In genomic region chr3:125519678-125520562, GRCh38 we compare ENCODE assay signal across 8 cellular contexts. TPM values are rescaled to one million over a fixed set of nuclear protein-coding genes. Genes with fewer than 3 reads are reported as not detected.
DNase-seq lines count a peak whose midpoint lies in the region; ATAC-seq and TF ChIP-seq lines count a peak whose summit lies in the region.

Gene SNX4, minus strand, starts transcription at chr3:125520202. Its CDS starts 30 bp downstream, at chr3:125520172.

- H3K4me3 ChIP-seq in left lung = peak within 1 kb of the TSS; percentile 80 to 85

- no peaks in the 10 kb centered on the region for H3K9me3 Mint-ChIP-seq in dendritic cell treated with granulocyte-macrophage colony-stimulating factor and Interleukin-4, amounts not matched to agents 40 ng/mL and 50 ng/mL, for 4 days

- H3K4me1 ChIP-seq in left lung = peaks cover 3 to 28% of the 10 kb centered on the region in 2 donors

- H3K27me3 ChIP-seq in left lung = no peaks in the 10 kb centered on the region

- H3K27ac Mint-ChIP-seq in dendritic cell treated with granulocyte-macrophage colony-stimulating factor and Interleukin-4, amounts not matched to agents 40 ng/mL and 50 ng/mL, for 4 days = peak within 1 kb of the TSS; percentile 95

- H3K36me3 ChIP-seq in left lung = peaks cover 0 to 14% of the 10 kb centered on the region in 2 donors

- no peaks in the 10 kb centered on the region for H3K9me3 ChIP-seq in left lung

- H3K4me3 Mint-ChIP-seq in dendritic cell treated with granulocyte-macrophage colony-stimulating factor and Interleukin-4, amounts not matched to agents 40 ng/mL and 50 ng/mL, for 4 days = peak within 1 kb of the TSS; percentile 95

- H3K4me1 Mint-ChIP-seq in dendritic cell treated with granulocyte-macrophage colony-stimulating factor and Interleukin-4, amounts not matched to agents 40 ng/mL and 50 ng/mL, for 4 days (ENCODE audit: low read depth) = peaks cover 14% of the 10 kb centered on the region

- TF ChIP-seq CTCF in C4-2B (conservative IDR thresholded peaks at IDR 0.05) (no peak), left lung (IDR thresholded peaks at IDR 0.05) (no peak)

- DNase-seq in NCI-H748 (lab: John Stamatoyannopoulos, UW; ENCODE audit: unreplicated experiment) (peak; percentile 91), left lung (peak; percentile 96 to 99)
- peak; percentile 62 to 79 for DNase-seq in activated CD4-positive, alpha-beta T cell treated with anti-CD3 and anti-CD28 coated beads, Interleukin-2, amount 50 U/mL, for 24 hours (ENCODE audit: low read depth in 1 of 2, low spot score in 1 of 2)
- DNase-seq in stimulated activated CD4-positive, alpha-beta T cell treated with anti-CD3 and anti-CD28 coated beads, Interleukin-2, amount 100 ng/mL, for 4 hours (ENCODE audit: low read depth) = peak; percentile 76

- ATAC-seq in GM19395 (IDR thresholded peaks at IDR 0.05; ENCODE audit: unreplicated experiment) = peak; percentile 82
- peak; percentile 43 for ATAC-seq in HG03558 (IDR thresholded peaks at IDR 0.05; ENCODE audit: extremely low read depth, unreplicated experiment)
- ATAC-seq in left lung = peak; percentile 99

- H3K27me3 Mint-ChIP-seq in dendritic cell treated with granulocyte-macrophage colony-stimulating factor and Interleukin-4, amounts not matched to agents 40 ng/mL and 50 ng/mL, for 4 days = no peaks in the 10 kb centered on the region

- peaks cover 38% of the 10 kb centered on the region for H3K36me3 Mint-ChIP-seq in dendritic cell treated with granulocyte-macrophage colony-stimulating factor and Interleukin-4, amounts not matched to agents 40 ng/mL and 50 ng/mL, for 4 days (ENCODE audit: low read depth)

- intact Hi-C loops in dendritic cell treated with granulocyte-macrophage colony-stimulating factor and Interleukin-4, amounts not matched to agents 40 ng/mL and 50 ng/mL, for 4 days (cut with micrococcal nuclease) = no loop called here
- intact Hi-C loops in left lung (cut with DNase I) = no loop called here

- H3K27ac ChIP-seq in C4-2B = peak within 1 kb of the TSS; percentile 77
- peak within 1 kb of the TSS; percentile 78 to 86 for H3K27ac ChIP-seq in left lung

RNA-seq across cellular contexts. Expression of gene SNX4, which starts in this region (rescaled TPM):
- 10 to 100 TPM; 33.2 to 40.1 TPM for total RNA-seq in left lung

Comparison
In these comparisons a context has a peak if more than half of its experiments do, and no peak if none do; other contexts are left out.
1. Peak in every context shown above with its lines: DNase-seq, ATAC-seq, H3K4me3 ChIP-seq and H3K27ac ChIP-seq.
2. ATAC-seq: peak in every context shown above with its lines; median percentile 99 in left lung; 82 in GM19395; 43 in HG03558.